In the genomic region with DNA sequence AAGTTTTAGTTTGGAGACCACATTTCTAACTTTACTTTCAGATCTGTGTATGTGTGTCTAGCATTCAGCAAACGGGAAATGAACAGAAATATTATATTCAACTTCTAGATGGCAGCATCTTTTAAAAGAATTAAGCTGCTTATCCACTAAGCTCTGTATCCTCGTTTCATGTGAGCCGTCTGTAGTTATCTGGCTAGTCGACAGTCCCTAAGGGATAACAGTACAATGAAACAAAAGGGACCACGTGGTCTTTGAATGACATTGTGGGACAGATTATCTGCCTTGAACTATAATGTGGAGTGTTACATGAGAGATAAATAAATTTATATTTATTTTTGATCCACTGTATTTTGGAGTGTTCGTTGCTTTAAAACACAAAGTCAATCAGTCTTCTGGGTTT, we compare ENCODE assay signal across 16 cellular contexts. TPM values are rescaled to one million over a fixed set of nuclear protein-coding genes. Genes with fewer than 3 reads are reported as not detected.
DNase-seq lines count a peak whose midpoint lies in the region; ATAC-seq and TF ChIP-seq lines count a peak whose summit lies in the region.
"Had no signal": no experiment of that assay in that cellular context is flagged by ENCODE, and none has a peak within 500 bp of the region (broad histone marks: within the 10 kb centered on the region; RNA-seq: fewer than 3 reads in every experiment).

No MANE protein-coding gene starts in this region.

- H3K27ac Mint-ChIP-seq in GM23338, result no peak overlapping the region
- H3K27ac Mint-ChIP-seq in neural progenitor cell, result no peak overlapping the region
- H3K27ac Mint-ChIP-seq: CD8-positive, alpha-beta memory T cell; HFFc6 had no signal

- no peak overlapping the region for H3K4me3 Mint-ChIP-seq in GM23338
- H3K4me3 Mint-ChIP-seq in neural progenitor cell, result no peak overlapping the region
- H3K4me3 Mint-ChIP-seq: CD8-positive, alpha-beta memory T cell had no signal

- H3K27ac ChIP-seq in GM23338 (ENCODE audit: low read depth) (no peak overlapping the region), SJSA1 (peak overlapping the region; percentile 40; the same call in 1 of the 2 replicates), neural progenitor cell (no peak overlapping the region)
- H3K27ac ChIP-seq: A549, BLaER1, HL-60 had no signal

- peaks cover 5% of the 10 kb centered on the region for H3K27me3 Mint-ChIP-seq in GM23338 (ENCODE audit: insufficient read depth, low read depth, poor library complexity)
- peaks cover 3% of the 10 kb centered on the region for H3K27me3 Mint-ChIP-seq in neural progenitor cell (ENCODE audit: insufficient read depth, low read depth)

- peaks cover 4% of the 10 kb centered on the region for H3K4me1 ChIP-seq in BE2C
- no peaks in the 10 kb centered on the region for H3K4me1 ChIP-seq in GM23338 (ENCODE audit: insufficient read depth)
- peaks cover 12% of the 10 kb centered on the region for H3K4me1 ChIP-seq in SJSA1 (replicated peaks)
- no peaks in the 10 kb centered on the region for H3K4me1 ChIP-seq in neural progenitor cell
- H3K4me1 ChIP-seq: A549, BLaER1, Caco-2 had no signal

- H3K4me2 ChIP-seq in GM23338 (no peak overlapping the region), neural progenitor cell (no peak overlapping the region)
- H3K4me2 ChIP-seq: A549, BLaER1 had no signal

- no peaks in the 10 kb centered on the region for H3K79me2 ChIP-seq in GM23338 (replicated peaks; ENCODE audit: insufficient read depth)
- H3K79me2 ChIP-seq in neural progenitor cell (ENCODE audit: low read depth), result no peaks in the 10 kb centered on the region

- H3K4me1 Mint-ChIP-seq in GM23338 (no peaks in the 10 kb centered on the region), neural progenitor cell (no peaks in the 10 kb centered on the region)
- H3K4me1 Mint-ChIP-seq: CD8-positive, alpha-beta memory T cell had no signal

- no peaks in the 10 kb centered on the region; the same call in 1 of the 2 replicates for H4K20me1 ChIP-seq in GM23338 (replicated peaks; ENCODE audit: insufficient read depth)
- H4K20me1 ChIP-seq in neural progenitor cell (ENCODE audit: low read depth), result no peaks in the 10 kb centered on the region
- H4K20me1 ChIP-seq: BLaER1 had no signal

- H3K27me3 ChIP-seq in BE2C (no peaks in the 10 kb centered on the region), GM23338 (ENCODE audit: insufficient read depth) (no peaks in the 10 kb centered on the region), SJSA1 (replicated peaks) (no peaks in the 10 kb centered on the region), neural progenitor cell (no peaks in the 10 kb centered on the region)
- H3K27me3 ChIP-seq: BLaER1 had no signal

- H3F3A ChIP-seq in GM23338 (replicated peaks; ENCODE audit: low read depth) (no peaks in the 10 kb centered on the region), neural progenitor cell (ENCODE audit: low read depth) (peaks cover 4% of the 10 kb centered on the region)

- no peak overlapping the region for H3K9ac ChIP-seq in neural progenitor cell
- H3K9ac ChIP-seq: BLaER1 had no signal

- no peaks in the 10 kb centered on the region for H3K9me2 ChIP-seq in GM23338 (ENCODE audit: insufficient read depth)

- H3K9me3 Mint-ChIP-seq in GM23338, result peaks cover 17% of the 10 kb centered on the region
- H3K9me3 Mint-ChIP-seq in neural progenitor cell, result peaks cover 8% of the 10 kb centered on the region

- H3K4me3 ChIP-seq in BE2C (ENCODE audit: low read depth, low read length) (no peak overlapping the region), GM23338 (no peak overlapping the region), SJSA1 (no peak overlapping the region), neural progenitor cell (no peak overlapping the region)
- H3K4me3 ChIP-seq: A549, BLaER1 had no signal

- ATAC-seq in GM23338 (no peak), HG03354 (IDR thresholded peaks at IDR 0.05; ENCODE audit: poor library complexity, severe bottlenecking, unreplicated experiment) (no peak)
- ATAC-seq: A549 had no signal

- H3K9me3 ChIP-seq in BE2C, result no peaks in the 10 kb centered on the region; the same call in 1 of the 2 replicates
- no peaks in the 10 kb centered on the region for H3K9me3 ChIP-seq in SJSA1 (replicated peaks)
- no peaks in the 10 kb centered on the region for H3K9me3 ChIP-seq in neural progenitor cell (ENCODE audit: low read depth)
- H3K9me3 ChIP-seq: A549, Caco-2 had no signal

- H3K36me3 Mint-ChIP-seq in GM23338 (ENCODE audit: low read depth) (peaks cover 4% of the 10 kb centered on the region; the same call in 1 of the 3 replicates), neural progenitor cell (no peaks in the 10 kb centered on the region)
- H3K36me3 Mint-ChIP-seq: CD8-positive, alpha-beta memory T cell had no signal

- H3K36me3 ChIP-seq in BE2C (no peaks in the 10 kb centered on the region), GM23338 (ENCODE audit: insufficient read depth) (no peaks in the 10 kb centered on the region; the same call in 1 of the 2 replicates), SJSA1 (no peaks in the 10 kb centered on the region), neural progenitor cell (no peaks in the 10 kb centered on the region)
- H3K36me3 ChIP-seq: BLaER1 had no signal

- DNase-seq in BE2C (peak; percentile 23), GM23338 (ENCODE audit: low spot score) (no peak), SJSA1 (ENCODE audit: low read depth in 1 of 2, low spot score in 2 of 2) (no peak), neural progenitor cell (ENCODE audit: low spot score) (peak; percentile 35), pons (ENCODE audit: low spot score) (no peak)
- no peak for DNase-seq in NK-92 treated with Interleukin-12 subunit alpha and Interleukin-12 subunit beta, amount 100 ng/mL, for 24 hours (lab: John Stamatoyannopoulos, UW)
- DNase-seq: Caco-2; CD8-positive, alpha-beta memory T cell; DMS 273 treated with DMSO at 0.1 percent for 48 hours; GOT3; HCEC 1CT; HFFc6 had no signal

- peak overlapping the region; percentile 58; the same call in 1 of the 2 replicates for H2AFZ ChIP-seq in GM23338
- H2AFZ ChIP-seq in neural progenitor cell (replicated peaks), result no peak overlapping the region

- no peak for TF ChIP-seq CTCF in BE2C (IDR thresholded peaks at IDR 0.05; ENCODE audit: low read depth, low read length)
- no peak for TF ChIP-seq CTCF in GM23338 (conservative IDR thresholded peaks at IDR 0.05; ENCODE audit: low read depth in 2 of 2)
- TF ChIP-seq CTCF in neural progenitor cell (IDR thresholded peaks at IDR 0.05), result no peak

TF ChIP-seq in GM23338, 12 proteins besides CTCF, POLR2A, EP300 and RAD21 (continues in another document):
- TF ChIP-seq ZNF331 (CRISPR knock-in tag; IDR thresholded peaks at IDR 0.05; ENCODE audit: low read depth), result no peak
- TF ChIP-seq NANOG (IDR thresholded peaks at IDR 0.05; ENCODE audit: borderline replicate concordance), result no peak
- no peak for TF ChIP-seq EZH2 (IDR thresholded peaks at IDR 0.05; ENCODE audit: low read depth, unreplicated experiment)
- no peak for TF ChIP-seq JUNB (IDR thresholded peaks at IDR 0.05; ENCODE audit: unreplicated experiment)
- TF ChIP-seq CREB1 (CRISPR knock-in tag; IDR thresholded peaks at IDR 0.05; ENCODE audit: low read depth), result no peak

RNA-seq across cellular contexts. Expression of a gene that starts 35.8 kb away (rescaled TPM):
- polyA plus RNA-seq in BE2C (2012; ENCODE audit: insufficient read depth, insufficient read length, low read depth), result 22.6 TPM
- total RNA-seq in GM23338 (2014; rRNA removed; shearing (Covaris generic)), result 7.5 and 12.9 TPM in 2 replicates
- polyA plus RNA-seq in GM23338 (2016; fragmentation: Nextera tagmentation; extraction: Ambion mirVana), result 4.1 and 5.5 TPM in 2 replicates
- total RNA-seq in SJSA1 (2014; rRNA removed; shearing (Covaris generic)), result 9.7 and 15.6 TPM in 2 replicates
- total RNA-seq in neural progenitor cell (ENCODE audit: low replicate concordance), result 1.6 and 1.9 TPM in 2 replicates
- total RNA-seq: CD8-positive, alpha-beta memory T cell had no signal
- polyA plus RNA-seq: CD8-positive, alpha-beta memory T cell had no signal

Comparison
In these comparisons a context has a peak if more than half of its experiments do, and no peak if none do; other contexts are left out.
1. DNase-seq: peak in BE2C (single experiment) and neural progenitor cell (single experiment); none in GM23338 (single experiment), SJSA1 (0 of 2), NK-92 treated with Interleukin-12 subunit alpha and Interleukin-12 subunit beta, amount 100 ng/mL, for 24 hours (single experiment) and pons (single experiment).